8 cellular contexts compared by ENCODE assay signal in the genomic region with DNA sequence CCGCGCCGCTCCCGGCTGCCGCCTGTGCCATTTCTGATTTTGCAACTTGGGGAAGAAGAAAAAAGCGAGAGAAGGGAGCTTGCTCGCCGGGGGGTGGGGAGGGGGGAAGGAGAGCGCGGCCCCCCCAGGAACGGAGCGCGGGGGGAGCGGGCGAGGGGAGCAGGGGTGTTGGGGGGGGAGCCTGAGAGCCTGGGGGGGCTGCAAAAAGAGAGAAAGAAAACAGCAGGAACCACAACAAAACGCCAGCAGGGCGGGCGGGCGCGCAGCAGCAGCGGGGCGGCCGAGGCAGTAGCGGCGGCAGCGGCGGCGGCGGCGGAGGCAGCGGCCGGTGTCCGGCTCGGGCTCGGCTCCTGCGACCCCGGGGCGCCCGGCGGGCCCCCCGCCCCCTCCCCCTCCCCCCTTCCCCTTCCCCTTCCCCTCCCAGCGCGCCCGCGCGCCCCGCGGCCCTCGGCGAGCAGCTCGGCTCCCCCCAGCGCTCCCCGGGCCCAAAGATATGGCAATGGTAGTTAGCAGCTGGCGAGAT. TPM values are rescaled to one million over a fixed set of nuclear protein-coding genes. Genes with fewer than 3 reads are reported as not detected.
DNase-seq lines count a peak whose midpoint lies in the region; ATAC-seq, FAIRE-seq and TF ChIP-seq lines count a peak whose summit lies in the region.

No MANE protein-coding gene starts in this region.

- H3K27ac ChIP-seq in A673 (ENCODE audit: low read depth, low read length, poor library complexity, severe bottlenecking) (no peak overlapping the region), astrocyte (ENCODE audit: low read depth, low read length) (peak overlapping the region; percentile 87), mesodermal cell (ENCODE audit: low read depth, low read length, severe bottlenecking) (peak overlapping the region; percentile 45)

- intact Hi-C loops in A673 (cut with micrococcal nuclease; ENCODE audit: unreplicated experiment) = loop anchor here (5.0 to 10.0 kb wide), 2 partner anchors 492 to 1940 kb away; no protein-coding TSS in a partner anchor

- H3K27me3 Mint-ChIP-seq in astrocyte (ENCODE audit: low read depth, unreplicated experiment) = peaks cover 40% of the 10 kb centered on the region

- no TSS peak for BruUV-seq in A673 (replicated peaks; lab: Mats Ljungman, UMichigan)

- in situ Hi-C loops in KBM-7 (cut with MboI; ENCODE audit: low pct_unique_long_range_greater_than_20kb, low sequenced_read_pairs) = loop anchor here (25.0 kb wide), 2 partner anchors 203 to 328 kb away; no protein-coding TSS in a partner anchor

- H3K4me3 ChIP-seq in A673 (ENCODE audit: low read depth, low read length, poor library complexity, severe bottlenecking) (peak overlapping the region; percentile 57), GM12864 (ENCODE audit: low read depth, low read length) (peak overlapping the region; percentile 35; the same call in 1 of the 2 replicates), astrocyte (ENCODE audit: insufficient read depth, low read depth, low read length) (peak overlapping the region; percentile 93), mesodermal cell (ENCODE audit: extremely low read depth, insufficient read depth, low read length, poor library complexity, severe bottlenecking) (peak overlapping the region; percentile 42)

- H3K9me3 ChIP-seq in A673 (ENCODE audit: low read depth, low read length, poor library complexity, severe bottlenecking) (no peaks in the 10 kb centered on the region), astrocyte (ENCODE audit: insufficient read depth, low read depth, low read length) (no peaks in the 10 kb centered on the region), mesodermal cell (ENCODE audit: control insufficient read depth, low read length) (no peaks in the 10 kb centered on the region)

- H3K4me3 Mint-ChIP-seq in astrocyte (ENCODE audit: unreplicated experiment) = peak overlapping the region; percentile 69

- H3K27ac Mint-ChIP-seq in astrocyte (ENCODE audit: unreplicated experiment) = no peak overlapping the region

- POLR2A ChIA-PET in A673 (lab: Charles Lee; ENCODE audit: low non-redundant PET) = no interaction called here

- 0 to 3% methylated on average over 1 to 7 of the region's 54 CpGs for WGBS in mesodermal cell (ENCODE audit: insufficient coverage in 2 of 2), 2 experiments

- H3K36me3 ChIP-seq in A673 (ENCODE audit: insufficient read depth, low read length, poor library complexity, severe bottlenecking) = no peaks in the 10 kb centered on the region
- peaks cover 3% of the 10 kb centered on the region for H3K36me3 ChIP-seq in astrocyte (ENCODE audit: insufficient read depth, low read length)
- H3K36me3 ChIP-seq in mesodermal cell (ENCODE audit: control insufficient read depth, insufficient read depth, low read length) = no peaks in the 10 kb centered on the region

- peaks cover 20% of the 10 kb centered on the region for H4K20me1 ChIP-seq in astrocyte (ENCODE audit: insufficient read depth, low read length)

- ATAC-seq in GM21825 (IDR thresholded peaks at IDR 0.05; ENCODE audit: unreplicated experiment) = no peak

- TF ChIP-seq CTCF in A673 (conservative IDR thresholded peaks at IDR 0.05; ENCODE audit: low read depth, low read length) (no peak), GM12864 (IDR thresholded peaks at IDR 0.05; ENCODE audit: low read depth, low read length, missing control alignments) (no peak), astrocyte (IDR thresholded peaks at IDR 0.05; ENCODE audit: insufficient read depth, low read depth, low read length) (no peak)

- H3K4me2 ChIP-seq in astrocyte (ENCODE audit: low read length) = peak overlapping the region; percentile 97

- H3K9ac ChIP-seq in astrocyte (ENCODE audit: low read length) = peak overlapping the region; percentile 97

- CTCF ChIA-PET in A673 (lab: Charles Lee) = interaction anchor here (0.6 kb wide), 1 partner anchor 1016 kb away, joined by 5 read pairs; no protein-coding TSS in a partner anchor

- H3K4me1 ChIP-seq in A673 (ENCODE audit: insufficient read depth, low read length, poor library complexity, severe bottlenecking) (peaks cover 8% of the 10 kb centered on the region), astrocyte (ENCODE audit: insufficient read depth, low read length) (peaks cover 14% of the 10 kb centered on the region), mesodermal cell (ENCODE audit: control insufficient read depth, insufficient read depth, low read length, poor library complexity, severe bottlenecking) (peaks cover 18% of the 10 kb centered on the region)

- H2AFZ ChIP-seq in astrocyte (ENCODE audit: low read depth, low read length) = no peak overlapping the region

- peaks cover 76% of the 10 kb centered on the region for H3K79me2 ChIP-seq in astrocyte (ENCODE audit: insufficient read depth, low read length)

- no peak for FAIRE-seq in astrocyte (lab: Jason Lieb, UNC)

- DNase-seq in A673 (ENCODE audit: low spot score) (no peak), GM12864 (ENCODE audit: low read depth) (no peak), astrocyte (ENCODE audit: low read depth) (no peak), COLO829 (ENCODE audit: low spot score) (no peak), KBM-7 (no peak)
- no peak for DNase-seq in effector CD4-positive, alpha-beta T cell

- H3K27me3 ChIP-seq in A673 (replicated peaks; ENCODE audit: insufficient read depth, low read depth, low read length, poor library complexity) (peaks cover 10% of the 10 kb centered on the region), astrocyte (ENCODE audit: insufficient read depth, low read length) (no peaks in the 10 kb centered on the region)

- peaks cover 11% of the 10 kb centered on the region for H3K9me3 Mint-ChIP-seq in astrocyte (ENCODE audit: unreplicated experiment)

- H3K4me1 Mint-ChIP-seq in astrocyte (ENCODE audit: low read depth, unreplicated experiment) = peaks cover 10% of the 10 kb centered on the region

- peaks cover 11% of the 10 kb centered on the region for H3K36me3 Mint-ChIP-seq in astrocyte (ENCODE audit: low read depth, unreplicated experiment)

RNA-seq across cellular contexts. Expression of gene NR2F1, which starts 1.6 kb away (rescaled TPM):
- total RNA-seq in A673 (2021) (3.0 and 3.5 TPM in 2 replicates), astrocyte (4.3 and 5.1 TPM in 2 replicates)
- 34.5 TPM for polyA plus RNA-seq in mesodermal cell (2013, experiment 1 of 2)
- polyA plus RNA-seq in mesodermal cell (2013, experiment 2 of 2) = 25.9 TPM

RNA-seq across cellular contexts. Expression of gene NR2F1-AS1, which starts 3.6 kb away (rescaled TPM):
- total RNA-seq in A673 (2021) (1.8 and 2.3 TPM in 2 replicates), astrocyte (6.9 and 7.3 TPM in 2 replicates)
- 11.6 TPM for polyA plus RNA-seq in mesodermal cell (2013, experiment 1 of 2)
- 22.3 TPM for polyA plus RNA-seq in mesodermal cell (2013, experiment 2 of 2)

Comparison
In these comparisons a context has a peak if more than half of its experiments do, and no peak if none do; other contexts are left out.
1. H3K4me3 ChIP-seq: peak in every context shown above with its lines; median percentile 93 in astrocyte; 57 in A673; 42 in mesodermal cell; 35 in GM12864.